13 cellular contexts compared by ENCODE assay signal in genomic region chr2:169699173-169699572, GRCh38. TPM values are rescaled to one million over a fixed set of nuclear protein-coding genes. Genes with fewer than 3 reads are reported as not detected.
"Had no signal": no experiment of that assay in that cellular context is flagged by ENCODE, and none has a peak within 500 bp of the region (broad histone marks: within the 10 kb centered on the region; RNA-seq: fewer than 3 reads in every experiment).

No MANE protein-coding gene starts in this region.

RNA-seq across cellular contexts. Expression of gene CFAP210, which starts 5.0 kb away (rescaled TPM):
- total RNA-seq: left colon; left lobe of liver; left ventricle myocardium inferior; left ventricle myocardium superior; lower leg skin; lung microvascular endothelial cell; mammary epithelial cell; mesenteric fat pad; mucosa of descending colon; myocyte; naive thymus-derived CD8-positive, alpha-beta T cell had no signal
- polyA plus RNA-seq: immature natural killer cell; mammary epithelial cell; naive thymus-derived CD4-positive, alpha-beta T cell; naive thymus-derived CD8-positive, alpha-beta T cell had no signal
